ENCODE assay signal across 18 cellular contexts in the genomic region with DNA sequence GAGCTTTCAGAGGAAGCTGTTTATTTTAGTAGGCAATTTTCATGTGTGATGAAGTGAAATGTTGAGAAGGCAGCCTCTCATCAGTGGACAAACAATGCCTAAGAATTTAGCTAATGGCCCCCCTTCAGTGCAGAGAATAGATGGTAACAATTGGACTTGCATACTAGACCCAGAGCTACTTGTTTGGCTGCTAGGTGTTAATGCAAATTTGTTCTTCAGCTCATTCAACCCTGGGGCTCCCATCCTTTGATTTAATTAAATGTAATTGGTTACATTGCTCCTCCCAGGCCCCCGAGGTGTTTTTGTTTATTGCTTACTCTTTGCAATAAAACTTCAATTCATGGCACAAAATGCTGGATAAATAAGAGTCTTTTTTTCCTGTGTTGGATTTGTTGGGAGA.
DNase-seq lines count a peak whose midpoint lies in the region; ATAC-seq lines count a peak whose summit lies in the region.
"Had no signal": no experiment of that assay in that cellular context is flagged by ENCODE, and none has a peak within 500 bp of the region (broad histone marks: within the 10 kb centered on the region; RNA-seq: fewer than 3 reads in every experiment).

No MANE protein-coding gene starts in this region.

- no peaks in the 10 kb centered on the region for H3K9me3 Mint-ChIP-seq in stimulated activated memory B cell treated with anti-CD40 and anti-IgM and Interleukin-4, amounts not matched to agents 10 μg/mL and 1 μg/mL and 100 μg/mL, for 72 hours

- peaks cover 7% of the 10 kb centered on the region for H3K4me1 Mint-ChIP-seq in stimulated activated memory B cell treated with anti-CD40 and anti-IgM and Interleukin-4, amounts not matched to agents 10 μg/mL and 1 μg/mL and 100 μg/mL, for 72 hours

- no peaks in the 10 kb centered on the region for H3K27me3 Mint-ChIP-seq in stimulated activated memory B cell treated with anti-CD40 and anti-IgM and Interleukin-4, amounts not matched to agents 10 μg/mL and 1 μg/mL and 100 μg/mL, for 72 hours
- H3K27me3 Mint-ChIP-seq: CD4-positive, CD25-positive, alpha-beta regulatory T cell had no signal

- H3K27ac ChIP-seq in HUES6 (ENCODE audit: low read depth, low read length), result peak overlapping the region; percentile 57
- H3K27ac ChIP-seq in iPS-18a (ENCODE audit: low read length), result peak overlapping the region; percentile 2
- H3K27ac ChIP-seq: HL-60, KMS-11, PC-9 had no signal

- H3K4me3 Mint-ChIP-seq in stimulated activated memory B cell treated with anti-CD40 and anti-IgM and Interleukin-4, amounts not matched to agents 10 μg/mL and 1 μg/mL and 100 μg/mL, for 72 hours, result no peak overlapping the region
- H3K4me3 Mint-ChIP-seq: CD4-positive, CD25-positive, alpha-beta regulatory T cell had no signal

- H3K27ac Mint-ChIP-seq in stimulated activated memory B cell treated with anti-CD40 and anti-IgM and Interleukin-4, amounts not matched to agents 10 μg/mL and 1 μg/mL and 100 μg/mL, for 72 hours, result no peak overlapping the region

- H3K36me3 Mint-ChIP-seq in stimulated activated memory B cell treated with anti-CD40 and anti-IgM and Interleukin-4, amounts not matched to agents 10 μg/mL and 1 μg/mL and 100 μg/mL, for 72 hours, result peaks cover 10% of the 10 kb centered on the region

- DNase-seq in ELF-1 (ENCODE audit: low read depth, low spot score), result peak; percentile 69
- DNase-seq in NCI-H748 (lab: John Stamatoyannopoulos, UW; ENCODE audit: unreplicated experiment), result peak; percentile 55
- DNase-seq in cortex of kidney (lab: John Stamatoyannopoulos, UW), result no peak
- DNase-seq in SHP77 treated with DMSO at 0.1 percent for 48 hours (lab: John Stamatoyannopoulos, UW), result no peak
- DNase-seq: Calu3; CD4-positive, CD25-positive, alpha-beta regulatory T cell; NCI-H1092; NCI-H2171 treated with DMSO at 0.1 percent for 48 hours; NCI-H510A; NK-92 treated with Interleukin-12 subunit alpha and Interleukin-12 subunit beta, amount 100 ng/mL, for 24 hours; PC-9; SK-N-SH had no signal

- ATAC-seq in HG03469 (IDR thresholded peaks at IDR 0.05; ENCODE audit: unreplicated experiment), result no peak
- ATAC-seq in stimulated activated memory B cell treated with anti-CD40 and anti-IgM and Interleukin-4, amounts not matched to agents 10 μg/mL and 1 μg/mL and 100 μg/mL, for 72 hours, result no peak

- H3K36me3 ChIP-seq in HUES6 (ENCODE audit: control insufficient read depth, insufficient read depth, low read length) (no peaks in the 10 kb centered on the region), iPS-18a (ENCODE audit: control insufficient read depth, low read depth, low read length) (no peaks in the 10 kb centered on the region)

- H3K27me3 ChIP-seq in HUES6 (ENCODE audit: control insufficient read depth, insufficient read depth, low read length) (no peaks in the 10 kb centered on the region), iPS-18a (ENCODE audit: control insufficient read depth, insufficient read depth, low read length) (no peaks in the 10 kb centered on the region)

- peak overlapping the region; percentile 31 for H3K4me3 ChIP-seq in HUES6 (ENCODE audit: low read depth, low read length)
- peak overlapping the region; percentile 35 for H3K4me3 ChIP-seq in iPS-18a (ENCODE audit: low read length)
- H3K4me3 ChIP-seq: PC-9 had no signal

- 0 out of 2 replicates have a peak, but pooled peaks cover 3% of the 10 kb centered on the region for H3K9me3 ChIP-seq in HUES6 (ENCODE audit: control insufficient read depth, insufficient read depth, low read depth, low read length)
- H3K9me3 ChIP-seq in iPS-18a (ENCODE audit: control insufficient read depth, low read depth, low read length), result no peaks in the 10 kb centered on the region
- H3K9me3 ChIP-seq: SK-N-SH had no signal

- H3K9ac ChIP-seq in HUES6 (ENCODE audit: low read length) (no peak overlapping the region), iPS-18a (ENCODE audit: low read length) (no peak overlapping the region)
- H3K9ac ChIP-seq: KMS-11, SK-N-SH had no signal

- H3K4me1 ChIP-seq in HUES6 (ENCODE audit: control insufficient read depth, insufficient read depth, low read length) (peaks cover 56% of the 10 kb centered on the region), iPS-18a (ENCODE audit: control insufficient read depth, low read depth, low read length) (peaks cover 65% of the 10 kb centered on the region)

Comparison
In these comparisons a context has a peak if more than half of its experiments do, and no peak if none do; other contexts are left out.
1. DNase-seq: peak in ELF-1 (single experiment) and NCI-H748 (single experiment); none in cortex of kidney (single experiment) and SHP77 treated with DMSO at 0.1 percent for 48 hours (single experiment).